ENCODE assay signal across 8 cellular contexts in the genomic region with DNA sequence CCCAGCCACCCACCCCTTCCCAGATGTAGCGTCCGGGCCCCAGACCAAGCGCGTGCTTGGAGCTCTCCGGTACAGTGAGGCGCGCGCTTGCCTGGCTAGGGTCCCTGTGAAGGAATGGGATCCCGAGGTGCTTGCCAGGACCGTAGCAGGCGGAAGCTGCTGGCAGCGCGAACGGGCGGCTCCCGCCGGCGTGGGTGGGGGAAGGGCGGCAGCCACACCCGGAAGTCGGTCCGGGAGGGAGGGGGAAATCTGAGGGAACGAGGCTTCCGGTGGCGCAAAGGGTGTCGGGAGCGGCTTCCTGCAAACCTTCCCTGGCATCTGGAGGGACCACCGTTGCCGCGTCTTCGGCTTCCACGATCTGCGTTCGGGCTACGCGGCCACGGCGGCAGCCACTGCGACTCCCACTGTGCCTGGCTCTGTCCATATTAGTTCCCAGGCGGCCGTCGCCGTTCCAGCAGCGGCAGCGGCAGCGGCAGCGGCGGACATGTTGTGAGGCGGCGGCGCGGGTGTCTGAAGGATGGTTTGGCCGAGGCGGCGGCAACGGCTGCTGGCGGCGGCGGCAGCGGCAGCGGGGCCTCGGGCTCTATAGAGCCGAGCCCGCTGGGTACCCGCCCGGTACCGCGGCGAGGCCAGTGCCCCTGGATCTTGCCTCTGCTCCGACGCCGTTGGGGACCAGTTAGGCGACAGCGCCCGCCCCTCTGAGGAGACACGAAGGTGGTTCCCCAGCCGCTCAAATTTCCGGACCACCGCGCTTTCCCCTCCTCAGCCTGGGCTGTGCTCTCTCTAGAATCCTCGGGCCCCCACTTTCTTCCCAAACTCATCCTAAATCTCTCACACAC.
A peak's percentile ranks its signal among the peaks of the same experiment; 100 is the strongest.
DNase-seq lines count a peak whose midpoint lies in the region; ATAC-seq and TF ChIP-seq lines count a peak whose summit lies in the region.

A gene (plus strand): TSS at position 275 of the 839 bp plus-strand sequence. CDS start 739 bp downstream, outside the sequence.

- peak; percentile 81 for DNase-seq in DMS 273 treated with DMSO at 0.1 percent for 48 hours (lab: John Stamatoyannopoulos, UW)
- peak; percentile 85 for DNase-seq in HuH-7.5 (ENCODE audit: low spot score)
- DNase-seq in activated T-cell treated with anti-CD3 and anti-CD28 coated beads for 24 hours (ENCODE audit: low read depth), result peak; percentile 91
- peak; percentile 91 for DNase-seq in epidermal melanocyte (ENCODE audit: insufficient read length, low spot score)
- DNase-seq in middle frontal gyrus (ENCODE audit: extremely low spot score, low spot score), result peak; percentile 84
- peak; percentile 80 to 82 for DNase-seq in stimulated activated CD8-positive, alpha-beta memory T cell treated with anti-CD3 and anti-CD28 coated beads, Interleukin-2, amount 100 ng/mL, for 1 hour (ENCODE audit: low read depth in 2 of 2)

- no peaks in the 10 kb centered on the region for H3K9me3 ChIP-seq in OCI-LY3 (ENCODE audit: insufficient read depth, low read length)

- peak; percentile 65 for ATAC-seq in GM21526 (IDR thresholded peaks at IDR 0.05; ENCODE audit: low FRiP score, unreplicated experiment)

- peak within 1 kb of the TSS; percentile 92 for H3K4me2 ChIP-seq in OCI-LY3 (ENCODE audit: low read length)

- no peak for TF ChIP-seq CTCF in OCI-LY3 (IDR thresholded peaks at IDR 0.05; ENCODE audit: low read depth, low read length)

- peak within 1 kb of the TSS; percentile 92 for H3K27ac ChIP-seq in OCI-LY3 (ENCODE audit: low read length)

- H3K4me1 ChIP-seq in OCI-LY3 (ENCODE audit: low read length), result peaks cover 18% of the 10 kb centered on the region

- peak within 1 kb of the TSS; percentile 99 for H3K9ac ChIP-seq in OCI-LY3 (ENCODE audit: low read length)

- H2AFZ ChIP-seq in OCI-LY3 (ENCODE audit: low read depth, low read length), result peak within 1 kb of the TSS; percentile 67

- no peaks in the 10 kb centered on the region for H3K27me3 ChIP-seq in OCI-LY3 (ENCODE audit: low read depth, low read length)

- peak within 1 kb of the TSS; percentile 99 for H3K4me3 ChIP-seq in OCI-LY3 (ENCODE audit: low read length)

- H3K36me3 ChIP-seq in OCI-LY3 (replicated peaks; ENCODE audit: low read depth, low read length), result peaks cover 7% of the 10 kb centered on the region

- H3K79me2 ChIP-seq in OCI-LY3 (ENCODE audit: low read length), result peaks cover 78% of the 10 kb centered on the region

- H4K20me1 ChIP-seq in OCI-LY3 (ENCODE audit: insufficient read depth, low read length), result peaks cover 42% of the 10 kb centered on the region

Comparison
In these comparisons a context has a peak if more than half of its experiments do, and no peak if none do; other contexts are left out.
1. Peak in every context shown above with its lines: DNase-seq, ATAC-seq, H3K4me3 ChIP-seq and H3K27ac ChIP-seq.